In the genomic region with DNA sequence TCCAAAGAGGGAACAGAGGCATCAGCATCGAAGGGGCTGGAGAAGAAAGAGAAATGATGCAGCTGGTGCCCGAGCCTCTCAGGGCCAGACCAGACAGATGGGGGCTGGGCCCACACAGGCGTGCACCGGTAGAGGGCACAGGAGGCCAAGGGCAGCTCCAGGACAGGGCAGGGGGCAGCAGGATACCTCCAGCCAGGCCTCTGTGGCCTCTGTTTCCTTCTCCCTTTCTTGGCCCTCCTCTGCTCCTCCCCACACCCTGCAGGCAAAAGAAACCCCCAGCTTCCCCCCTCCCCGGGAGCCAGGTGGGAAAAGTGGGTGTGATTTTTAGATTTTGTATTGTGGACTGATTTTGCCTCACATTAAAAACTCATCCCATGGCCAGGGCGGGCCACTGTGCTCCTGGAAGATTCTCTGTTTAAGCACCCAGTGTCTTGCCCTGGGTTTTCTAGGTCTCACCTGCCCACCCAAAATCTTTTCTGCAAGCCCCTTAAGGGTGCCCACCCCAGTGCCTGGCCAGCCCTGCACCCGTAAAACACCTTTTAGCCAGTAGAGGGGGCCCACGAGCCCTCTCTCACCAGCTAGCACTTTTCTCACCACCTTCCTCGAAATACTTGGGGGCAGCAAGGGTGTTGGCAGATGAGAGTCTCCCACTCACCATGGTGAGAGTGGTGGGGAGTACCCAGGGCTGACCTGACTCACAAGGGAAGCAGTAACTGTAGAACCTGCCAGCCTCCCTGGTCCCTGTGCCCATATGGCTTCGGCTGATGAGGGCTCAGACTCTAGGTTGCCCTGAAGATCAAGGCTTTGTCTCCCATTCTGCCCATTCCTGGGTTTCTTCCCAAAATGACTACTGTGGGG, we compare ENCODE assay signal across 8 cellular contexts. TPM values are rescaled to one million over a fixed set of nuclear protein-coding genes. Genes with fewer than 3 reads are reported as not detected.
A peak's percentile ranks its signal among the peaks of the same experiment; 100 is the strongest.
DNase-seq lines count a peak whose midpoint lies in the region; ATAC-seq and TF ChIP-seq lines count a peak whose summit lies in the region.

No MANE protein-coding gene starts in this region.

- POLR2A ChIA-PET in activated CD8-positive, alpha-beta T cell treated with anti-CD3 and anti-CD28 coated beads for 36 hours (lab: Charles Lee), result interaction anchor here (1.0 to 6.0 kb wide), 4 partner anchors 17 to 154 kb away, joined by 3 to 38 read pairs (median 4); partner anchors contain the start of gene ID1

- peaks cover 53% of the 10 kb centered on the region for H3K4me1 Mint-ChIP-seq in activated CD8-positive, alpha-beta T cell treated with anti-CD3 and anti-CD28 coated beads for 36 hours (ENCODE audit: low read depth)
- peaks cover 22 to 59% of the 10 kb centered on the region in 2 donors for H3K4me1 Mint-ChIP-seq in stimulated activated naive B cell treated with anti-CD40 and anti-IgM and Interleukin-4, amounts not matched to agents 10 μg/mL and 1 μg/mL and 100 μg/mL, for 72 hours

- DNase-seq in NCI-H2029 treated with DMSO at 0.1 percent for 48 hours (lab: John Stamatoyannopoulos, UW), result peak; percentile 29
- no peak for DNase-seq in NCI-H2029 (lab: John Stamatoyannopoulos, UW)
- DNase-seq in NCI-H2171 (lab: John Stamatoyannopoulos, UW), result peak; percentile 48
- DNase-seq in activated CD8-positive, alpha-beta T cell treated with anti-CD3 and anti-CD28 coated beads for 36 hours, result peak; percentile 84
- DNase-seq in ecto neural progenitor cell (ENCODE audit: low spot score), result peak; percentile 81
- DNase-seq in stimulated activated naive B cell treated with anti-CD40 and anti-IgM and Interleukin-4, amounts not matched to agents 10 μg/mL and 1 μg/mL and 100 μg/mL, for 72 hours, result peak; percentile 47

- peak; percentile 87 for TF ChIP-seq CTCF in activated CD8-positive, alpha-beta T cell treated with anti-CD3 and anti-CD28 coated beads for 36 hours (IDR thresholded peaks at IDR 0.05)

- H3K27ac ChIP-seq in muscle layer of colon (ENCODE audit: low read depth, low read length), result peak overlapping the region; percentile 35

- H3K4me1 ChIP-seq in muscle layer of colon (ENCODE audit: insufficient read depth, low read length), result peaks cover 16% of the 10 kb centered on the region

- no peaks in the 10 kb centered on the region for H3K27me3 ChIP-seq in muscle layer of colon (ENCODE audit: control insufficient read depth in 1 of 2, insufficient read depth in 2 of 2, low read length in 2 of 2)

- intact Hi-C loops in activated CD8-positive, alpha-beta T cell treated with anti-CD3 and anti-CD28 coated beads for 36 hours (cut with micrococcal nuclease), result no loop called here

- ATAC-seq in activated CD8-positive, alpha-beta T cell treated with anti-CD3 and anti-CD28 coated beads for 36 hours, result peak; percentile 40
- peak; percentile 21 to 25 for ATAC-seq in stimulated activated naive B cell treated with anti-CD40 and anti-IgM and Interleukin-4, amounts not matched to agents 10 μg/mL and 1 μg/mL and 100 μg/mL, for 72 hours (replicated peaks)
- no peak for ATAC-seq in HG02973 (IDR thresholded peaks at IDR 0.05; ENCODE audit: unreplicated experiment)

- H3K9me3 ChIP-seq in muscle layer of colon (ENCODE audit: low read length), result no peaks in the 10 kb centered on the region

- no peak overlapping the region for H3K9ac ChIP-seq in muscle layer of colon (ENCODE audit: low read length)

- H3K9me3 Mint-ChIP-seq in activated CD8-positive, alpha-beta T cell treated with anti-CD3 and anti-CD28 coated beads for 36 hours, result no peaks in the 10 kb centered on the region
- H3K9me3 Mint-ChIP-seq in stimulated activated naive B cell treated with anti-CD40 and anti-IgM and Interleukin-4, amounts not matched to agents 10 μg/mL and 1 μg/mL and 100 μg/mL, for 72 hours, result no peaks in the 10 kb centered on the region

- CTCF ChIA-PET in activated CD8-positive, alpha-beta T cell treated with anti-CD3 and anti-CD28 coated beads for 36 hours (lab: Charles Lee), result interaction anchor here (0.6 to 30.6 kb wide), 20 partner anchors 9 to 154 kb away, joined by 3 to 1008 read pairs (median 4); partner anchors contain the start of genes BCL2L1 and ID1

- H3K4me3 Mint-ChIP-seq in activated CD8-positive, alpha-beta T cell treated with anti-CD3 and anti-CD28 coated beads for 36 hours, result no peak overlapping the region
- H3K4me3 Mint-ChIP-seq in stimulated activated naive B cell treated with anti-CD40 and anti-IgM and Interleukin-4, amounts not matched to agents 10 μg/mL and 1 μg/mL and 100 μg/mL, for 72 hours, result no peak overlapping the region

- H3K36me3 ChIP-seq in muscle layer of colon (ENCODE audit: insufficient read depth, low read length), result peaks cover 22% of the 10 kb centered on the region

- H3K4me3 ChIP-seq in muscle layer of colon (ENCODE audit: low read depth in 1 of 2, low read length in 2 of 2), result no peak overlapping the region

- H3K27me3 Mint-ChIP-seq in activated CD8-positive, alpha-beta T cell treated with anti-CD3 and anti-CD28 coated beads for 36 hours, result no peaks in the 10 kb centered on the region
- H3K27me3 Mint-ChIP-seq in stimulated activated naive B cell treated with anti-CD40 and anti-IgM and Interleukin-4, amounts not matched to agents 10 μg/mL and 1 μg/mL and 100 μg/mL, for 72 hours, result no peaks in the 10 kb centered on the region

- H3K36me3 Mint-ChIP-seq in activated CD8-positive, alpha-beta T cell treated with anti-CD3 and anti-CD28 coated beads for 36 hours (ENCODE audit: low read depth), result peaks cover 14% of the 10 kb centered on the region
- H3K36me3 Mint-ChIP-seq in stimulated activated naive B cell treated with anti-CD40 and anti-IgM and Interleukin-4, amounts not matched to agents 10 μg/mL and 1 μg/mL and 100 μg/mL, for 72 hours, result peaks cover 9 to 14% of the 10 kb centered on the region in 2 donors

- peak overlapping the region; percentile 67 for H3K27ac Mint-ChIP-seq in activated CD8-positive, alpha-beta T cell treated with anti-CD3 and anti-CD28 coated beads for 36 hours
- peak overlapping the region; percentile 25 for H3K27ac Mint-ChIP-seq in stimulated activated naive B cell treated with anti-CD40 and anti-IgM and Interleukin-4, amounts not matched to agents 10 μg/mL and 1 μg/mL and 100 μg/mL, for 72 hours

RNA-seq across cellular contexts. Expression of gene ID1, which starts 35.7 kb away (rescaled TPM):
- total RNA-seq in activated CD8-positive, alpha-beta T cell treated with anti-CD3 and anti-CD28 coated beads for 36 hours, result under 1 TPM; 0.41 to 0.54 TPM

RNA-seq across cellular contexts. Expression of gene HM13, which starts 55.1 kb away (rescaled TPM):
- total RNA-seq in activated CD8-positive, alpha-beta T cell treated with anti-CD3 and anti-CD28 coated beads for 36 hours, result 10 to 100 TPM; 91.6 to 95.5 TPM
